8 cellular contexts compared by ENCODE assay signal in genomic region chr19:12202250-12202649, GRCh38. TPM values are rescaled to one million over a fixed set of nuclear protein-coding genes. Genes with fewer than 3 reads are reported as not detected.
DNase-seq lines count a peak whose midpoint lies in the region; ATAC-seq, FAIRE-seq and TF ChIP-seq lines count a peak whose summit lies in the region.

No MANE protein-coding gene starts in this region.

- ATAC-seq in PC-3 (peak; percentile 75), HG02840 (IDR thresholded peaks at IDR 0.05; ENCODE audit: low FRiP score, unreplicated experiment) (no peak), GM18909 (IDR thresholded peaks at IDR 0.05; ENCODE audit: poor library complexity, unreplicated experiment) (no peak)
- ATAC-seq in naive thymus-derived CD4-positive, alpha-beta T cell: peak; percentile 82

- H3K79me2 ChIP-seq in PC-3 (ENCODE audit: low read length): no peaks in the 10 kb centered on the region

- peaks cover 6 to 53% (median 22%) of the 10 kb centered on the region in 7 donors for H3K4me1 Mint-ChIP-seq in naive thymus-derived CD4-positive, alpha-beta T cell

- no peak overlapping the region for H3K9ac ChIP-seq in PC-3 (ENCODE audit: low read length)

- no peaks in the 10 kb centered on the region for H3F3A ChIP-seq in PC-3 (ENCODE audit: low read length, unreplicated experiment)

- H3K36me3 Mint-ChIP-seq in naive thymus-derived CD4-positive, alpha-beta T cell: peaks cover 17 to 37% (median 30%) of the 10 kb centered on the region in 5 donors

- H3K27ac ChIP-seq in PC-3 (ENCODE audit: low read length): no peak overlapping the region
- H3K27ac ChIP-seq in naive thymus-derived CD4-positive, alpha-beta T cell (ENCODE audit: low read depth, low read length): no peak overlapping the region

- DNase-seq in CD1c-positive myeloid dendritic cell (ENCODE audit: extremely low spot score) (peak; percentile 29), PC-3 (no peak), H54 (ENCODE audit: insufficient read length, low spot score) (no peak), T1000 (lab: John Stamatoyannopoulos, UW) (no peak)
- DNase-seq in activated gamma-delta T cell treated with anti-CD3 and anti-CD28 coated beads, Interleukin-2, amount 50 U/mL, for 16 hours (ENCODE audit: low read depth): peak; percentile 24
- peak in 8 of 9 donors; percentile 20 to 68 (median 46) for DNase-seq in naive thymus-derived CD4-positive, alpha-beta T cell

- H3K27me3 Mint-ChIP-seq in naive thymus-derived CD4-positive, alpha-beta T cell: no peaks in the 10 kb centered on the region

- no peak overlapping the region for H2AFZ ChIP-seq in PC-3 (ENCODE audit: low read length)

- peaks cover 53% of the 10 kb centered on the region for H3K9me3 ChIP-seq in PC-3 (ENCODE audit: low read length)
- H3K9me3 ChIP-seq in naive thymus-derived CD4-positive, alpha-beta T cell (ENCODE audit: control insufficient read depth in 2 of 3, low read length in 3 of 3): peaks cover 0 to 15% (median 7%) of the 10 kb centered on the region in 3 experiments

- intact Hi-C loops in PC-3 (cut with micrococcal nuclease): no loop called here
- intact Hi-C loops in naive thymus-derived CD4-positive, alpha-beta T cell (cut with micrococcal nuclease): loop anchor here in 1 of 2 donors (1.0 to 2.0 kb wide), 8 partner anchors 93 to 470 kb away; partner anchors contain the start of genes ZNF44, ZNF442, ZNF563 and ZNF564

- no peak overlapping the region for H3K4me2 ChIP-seq in PC-3 (ENCODE audit: low read length)

- H3K4me1 ChIP-seq in PC-3 (ENCODE audit: insufficient read depth, low read length): no peaks in the 10 kb centered on the region
- no peaks in the 10 kb centered on the region for H3K4me1 ChIP-seq in naive thymus-derived CD4-positive, alpha-beta T cell (ENCODE audit: control insufficient read depth in 2 of 2, insufficient read depth in 2 of 2, low read length in 2 of 2)

- POLR2A ChIA-PET in PC-3 (lab: Charles Lee; ENCODE audit: unreplicated experiment): no interaction called here
- POLR2A ChIA-PET in naive thymus-derived CD4-positive, alpha-beta T cell (lab: Charles Lee): interaction anchor here (0.5 to 1.6 kb wide), 3 partner anchors 9 to 235 kb away, joined by 3 to 5 read pairs (median 4); partner anchors contain the start of gene ZNF563

- H3K27me3 ChIP-seq in PC-3 (ENCODE audit: low read length): no peaks in the 10 kb centered on the region
- H3K27me3 ChIP-seq in naive thymus-derived CD4-positive, alpha-beta T cell (ENCODE audit: control insufficient read depth in 2 of 2, insufficient read depth in 2 of 2, low read length in 2 of 2): no peaks in the 10 kb centered on the region

- peak overlapping the region in 6 of 9 donors; percentile 26 to 81 (median 61) for H3K27ac Mint-ChIP-seq in naive thymus-derived CD4-positive, alpha-beta T cell

- peaks cover 0 to 45% (median 34%) of the 10 kb centered on the region in 11 donors for H3K9me3 Mint-ChIP-seq in naive thymus-derived CD4-positive, alpha-beta T cell

- CTCF ChIA-PET in PC-3 (lab: Charles Lee): no interaction called here
- CTCF ChIA-PET in naive thymus-derived CD4-positive, alpha-beta T cell (lab: Charles Lee): interaction anchor here (0.7 kb wide), 1 partner anchor 14 kb away, joined by 3 read pairs; no protein-coding TSS in a partner anchor

- no peak overlapping the region for H3K4me3 ChIP-seq in PC-3 (ENCODE audit: low read length)
- H3K4me3 ChIP-seq in naive thymus-derived CD4-positive, alpha-beta T cell (ENCODE audit: low read length): no peak overlapping the region

- no peak for TF ChIP-seq POLR2A in H54 (IDR thresholded peaks at IDR 0.05; ENCODE audit: low read depth, low read length)

- no peak for FAIRE-seq in H54 (lab: Jason Lieb, UNC)

- BruUV-seq in PC-3 (replicated peaks; lab: Mats Ljungman, UMichigan): no TSS peak

- TF ChIP-seq CTCF in PC-3 (conservative IDR thresholded peaks at IDR 0.05; ENCODE audit: low read depth, low read length): peak; percentile 45; the same call in 1 of the 2 replicates

- no peaks in the 10 kb centered on the region for H4K20me1 ChIP-seq in PC-3 (ENCODE audit: low read length)

- H3K4me3 Mint-ChIP-seq in naive thymus-derived CD4-positive, alpha-beta T cell: peak overlapping the region in 4 of 10 donors; percentile 3 to 54 (median 25)

- H3K36me3 ChIP-seq in PC-3 (ENCODE audit: low read depth, low read length): peaks cover 19% of the 10 kb centered on the region; the same call in 1 of the 2 replicates
- H3K36me3 ChIP-seq in naive thymus-derived CD4-positive, alpha-beta T cell (ENCODE audit: control insufficient read depth in 2 of 3, insufficient read depth in 3 of 3, low read length in 3 of 3): peaks cover 0 to 5% (median 0%) of the 10 kb centered on the region in 3 experiments

- no peaks in the 10 kb centered on the region for H3K9me2 ChIP-seq in PC-3 (replicated peaks; ENCODE audit: low read length)

RNA-seq across cellular contexts. Expression of gene ZNF136, which starts 39.4 kb away (rescaled TPM):
- total RNA-seq in PC-3 (2014; rRNA removed): 7.9 and 8.7 TPM in 2 replicates
- 10 to 100 TPM; 16.8 to 36.8 (median 31.1) TPM for total RNA-seq in naive thymus-derived CD4-positive, alpha-beta T cell
- 10 to 100 TPM; 14.0 to 23.9 TPM for polyA plus RNA-seq in naive thymus-derived CD4-positive, alpha-beta T cell

RNA-seq across cellular contexts. Expression of gene ZNF625, which starts 45.7 kb away (rescaled TPM):
- total RNA-seq in PC-3 (2014; rRNA removed): 2.5 and 7.7 TPM in 2 replicates
- 1 to 10 TPM; 1.1 to 5.2 (median 4.2) TPM for total RNA-seq in naive thymus-derived CD4-positive, alpha-beta T cell
- polyA plus RNA-seq in naive thymus-derived CD4-positive, alpha-beta T cell: 1 to 10 TPM in 1 of 2 donors, under 1 TPM in 1; 0.45 to 1.1 TPM

Comparison
In these comparisons a context has a peak if more than half of its experiments do, and no peak if none do; other contexts are left out.
1. DNase-seq: peak in CD1c-positive myeloid dendritic cell (single experiment), activated gamma-delta T cell treated with anti-CD3 and anti-CD28 coated beads, Interleukin-2, amount 50 U/mL, for 16 hours (single experiment) and naive thymus-derived CD4-positive, alpha-beta T cell (8 of 9); none in PC-3 (single experiment), H54 (single experiment) and T1000 (single experiment).
2. ATAC-seq: peak in PC-3 (single experiment) and naive thymus-derived CD4-positive, alpha-beta T cell (single experiment); none in HG02840 (single experiment) and GM18909 (single experiment).